7 cellular contexts compared by ENCODE assay signal in the genomic region with DNA sequence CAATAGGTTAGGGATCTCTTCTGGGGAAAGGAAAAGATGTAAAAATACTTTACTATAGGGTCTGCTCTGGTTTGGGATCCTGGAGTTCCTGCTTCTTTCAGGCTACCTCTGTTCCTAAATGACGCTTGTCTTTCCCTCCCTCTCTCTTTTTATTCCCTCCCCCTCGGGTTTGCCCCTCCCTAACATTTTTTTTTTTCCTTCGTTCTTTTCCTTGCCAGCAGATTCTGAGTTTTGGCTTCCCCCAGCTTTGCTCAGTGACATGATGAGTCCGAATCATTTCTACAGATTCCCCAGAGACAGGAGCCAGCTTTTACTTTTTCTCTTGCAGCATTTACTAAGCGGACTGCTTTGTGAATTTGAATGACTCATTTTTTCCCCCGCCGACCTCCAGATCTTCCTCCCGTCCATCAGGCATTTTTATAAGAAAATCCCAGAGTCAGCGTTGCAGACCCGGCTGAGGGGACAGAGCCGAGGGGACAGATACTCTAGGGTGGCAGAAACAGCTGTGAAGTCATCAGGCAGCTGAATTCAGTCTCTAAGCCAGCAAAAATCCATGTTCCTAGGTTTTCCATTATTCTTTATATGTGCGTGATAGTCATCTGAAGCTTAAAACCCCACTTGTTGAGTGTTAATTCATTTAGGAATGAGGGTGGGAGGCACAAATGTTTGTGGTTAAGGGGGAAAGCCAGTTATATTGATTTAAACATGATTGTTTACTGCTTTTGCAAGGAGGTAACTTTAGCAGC. TPM values are rescaled to one million over a fixed set of nuclear protein-coding genes. Genes with fewer than 3 reads are reported as not detected.
DNase-seq lines count a peak whose midpoint lies in the region; ATAC-seq and TF ChIP-seq lines count a peak whose summit lies in the region.

TSS of gene TMEM100 (minus strand) at position 123 of the 746 bp plus-strand sequence. CDS start 1,794 bp downstream, outside the sequence.

- H3K9ac ChIP-seq in colonic mucosa (ENCODE audit: low read depth in 2 of 2, low read length in 2 of 2), result peak within 1 kb of the TSS in 1 of 2 donors; percentile 36
- peak within 1 kb of the TSS; percentile 85 for H3K9ac ChIP-seq in mesenchymal stem cell (ENCODE audit: low read length)

- H3K18ac ChIP-seq in mesenchymal stem cell (ENCODE audit: low read depth in 1 of 2, low read length in 2 of 2), result peak within 1 kb of the TSS in 1 of 2 experiments; percentile 77

- intact Hi-C loops in colonic mucosa (cut with DNase I), result no loop called here

- H3K27me3 ChIP-seq in colonic mucosa (no peaks in the 10 kb centered on the region), mesenchymal stem cell (ENCODE audit: control insufficient read depth in 1 of 2, insufficient read depth in 1 of 2, low read length in 2 of 2) (peaks cover 0 to 53% of the 10 kb centered on the region in 2 experiments)

- no peak within 1 kb of the TSS for H2AFZ ChIP-seq in mesenchymal stem cell (ENCODE audit: low read depth, low read length)

- H3K4me2 ChIP-seq in mesenchymal stem cell (ENCODE audit: low read length, poor library complexity, severe bottlenecking), result peak within 1 kb of the TSS; percentile 1

- no peak within 1 kb of the TSS for H2BK15ac ChIP-seq in mesenchymal stem cell (ENCODE audit: low read depth, poor library complexity, severe bottlenecking)

- H3K4me1 ChIP-seq in colonic mucosa (no peaks in the 10 kb centered on the region), mesenchymal stem cell (ENCODE audit: control insufficient read depth, insufficient read depth, low read depth, low read length) (no peaks in the 10 kb centered on the region)

- H3K36me3 ChIP-seq in colonic mucosa, result no peaks in the 10 kb centered on the region
- H3K36me3 ChIP-seq in mesenchymal stem cell (ENCODE audit: control insufficient read depth in 1 of 2, insufficient read depth in 2 of 2, low read depth in 1 of 2, low read length in 2 of 2), result no peaks in the 10 kb centered on the region

- H3K79me1 ChIP-seq in mesenchymal stem cell (replicated peaks; ENCODE audit: low read length, poor library complexity, severe bottlenecking), result no peaks in the 10 kb centered on the region

- H3K9me3 ChIP-seq in colonic mucosa (no peaks in the 10 kb centered on the region), mesenchymal stem cell (ENCODE audit: control insufficient read depth, low read length) (no peaks in the 10 kb centered on the region)

- DNase-seq in LHCN-M2 (ENCODE audit: low read depth) (peak; percentile 92), colonic mucosa (peak; percentile 25), mesenchymal stem cell (peak; percentile 93), ureter (ENCODE audit: low spot score) (peak; percentile 47), NCI-H1694 treated with DMSO at 0.1 percent for 48 hours (lab: John Stamatoyannopoulos, UW) (no peak), D341Med (ENCODE audit: low spot score) (no peak)

- no peak within 1 kb of the TSS for H2BK120ac ChIP-seq in mesenchymal stem cell (ENCODE audit: low read depth, low read length)

- H3K27ac ChIP-seq in colonic mucosa, result peak within 1 kb of the TSS; percentile 26
- H3K27ac ChIP-seq in mesenchymal stem cell (ENCODE audit: low read length, poor library complexity, severe bottlenecking), result no peak within 1 kb of the TSS

- no peak within 1 kb of the TSS for H2BK5ac ChIP-seq in mesenchymal stem cell (ENCODE audit: low read depth, low read length, poor library complexity, severe bottlenecking)

- no peak within 1 kb of the TSS for H4K91ac ChIP-seq in mesenchymal stem cell (ENCODE audit: low read length)

- peak within 1 kb of the TSS in 1 of 2 experiments; percentile 47 for H3K4ac ChIP-seq in mesenchymal stem cell (ENCODE audit: low read depth in 1 of 2, low read length in 2 of 2)

- H3K4me3 ChIP-seq in colonic mucosa, result peak within 1 kb of the TSS; percentile 14
- peak within 1 kb of the TSS in 1 of 2 experiments; percentile 72 for H3K4me3 ChIP-seq in mesenchymal stem cell (ENCODE audit: insufficient read depth in 1 of 2, low read depth in 1 of 2, low read length in 2 of 2)

- no peak within 1 kb of the TSS for H4K8ac ChIP-seq in mesenchymal stem cell (ENCODE audit: low read length)

- no peak within 1 kb of the TSS for H3K23ac ChIP-seq in mesenchymal stem cell (ENCODE audit: low read length in 2 of 2)

- TF ChIP-seq CTCF in colonic mucosa (IDR thresholded peaks at IDR 0.05), result no peak

- no peak for ATAC-seq in HG03175 (IDR thresholded peaks at IDR 0.05; ENCODE audit: unreplicated experiment)

- H3K14ac ChIP-seq in mesenchymal stem cell (ENCODE audit: low read length in 2 of 2), result no peak within 1 kb of the TSS

- WGBS in mesenchymal stem cell, result 2% methylated on average over 12 of the region's 12 CpGs

- no peak within 1 kb of the TSS for H2AK5ac ChIP-seq in mesenchymal stem cell (ENCODE audit: low read length, severe bottlenecking)

- peak within 1 kb of the TSS in 1 of 2 experiments; percentile 21 for H2BK12ac ChIP-seq in mesenchymal stem cell (ENCODE audit: low read length in 2 of 2)

RNA-seq across cellular contexts. Expression of gene TMEM100, which starts in this region (rescaled TPM):
- 8.7 and 12.1 TPM in 2 replicates for total RNA-seq in LHCN-M2 (2014; rRNA removed)
- 0.80 TPM for polyA plus RNA-seq in LHCN-M2 (2012)
- total RNA-seq in colonic mucosa, result 1 to 10 TPM; 2.8 to 7.1 TPM
- 151 TPM for polyA plus RNA-seq in mesenchymal stem cell (2013, experiment 1 of 2)
- 182 TPM for polyA plus RNA-seq in mesenchymal stem cell (2013, experiment 2 of 2)
- 8.4 TPM for total RNA-seq in ureter

Comparison
In these comparisons a context has a peak if more than half of its experiments do, and no peak if none do; other contexts are left out.
1. DNase-seq: peak in LHCN-M2 (single experiment), colonic mucosa (single experiment), mesenchymal stem cell (single experiment) and ureter (single experiment); none in NCI-H1694 treated with DMSO at 0.1 percent for 48 hours (single experiment) and D341Med (single experiment).